ENCODE assay signal across 1 cellular context in genomic region chr6:138545621-138545980, GRCh38.
TF ChIP-seq lines count a peak whose summit lies in the region.

No MANE protein-coding gene starts in this region.

TF ChIP-seq in IMR-90, 13 proteins besides CTCF, POLR2A, EP300 and RAD21 (continued from another document):
- TF ChIP-seq SMC3 (IDR thresholded peaks at IDR 0.05; ENCODE audit: low read depth, low read length) = no peak
- TF ChIP-seq RCOR1 (IDR thresholded peaks at IDR 0.05; ENCODE audit: insufficient replicate concordance, low read length) = no peak
- no peak for TF ChIP-seq MXI1 (IDR thresholded peaks at IDR 0.05; ENCODE audit: borderline replicate concordance, low read depth, low read length)
- no peak for TF ChIP-seq CEBPB (IDR thresholded peaks at IDR 0.05; ENCODE audit: low read depth, low read length)
- TF ChIP-seq BHLHE40 (IDR thresholded peaks at IDR 0.05; ENCODE audit: low read depth, low read length) = no peak
- TF ChIP-seq MAZ (IDR thresholded peaks at IDR 0.05; ENCODE audit: borderline replicate concordance, low read depth, low read length) = no peak
- TF ChIP-seq RFX5 (IDR thresholded peaks at IDR 0.05; ENCODE audit: low read depth, low read length) = no peak
